ENCODE assay signal across 1 cellular context in genomic region chr7:86908948-86909347, GRCh38.
TF ChIP-seq lines count a peak whose summit lies in the region.

No MANE protein-coding gene starts in this region.

TF ChIP-seq in HepG2, 621 proteins besides CTCF, POLR2A, EP300 and RAD21:
- TF ChIP-seq, protein P1, sequence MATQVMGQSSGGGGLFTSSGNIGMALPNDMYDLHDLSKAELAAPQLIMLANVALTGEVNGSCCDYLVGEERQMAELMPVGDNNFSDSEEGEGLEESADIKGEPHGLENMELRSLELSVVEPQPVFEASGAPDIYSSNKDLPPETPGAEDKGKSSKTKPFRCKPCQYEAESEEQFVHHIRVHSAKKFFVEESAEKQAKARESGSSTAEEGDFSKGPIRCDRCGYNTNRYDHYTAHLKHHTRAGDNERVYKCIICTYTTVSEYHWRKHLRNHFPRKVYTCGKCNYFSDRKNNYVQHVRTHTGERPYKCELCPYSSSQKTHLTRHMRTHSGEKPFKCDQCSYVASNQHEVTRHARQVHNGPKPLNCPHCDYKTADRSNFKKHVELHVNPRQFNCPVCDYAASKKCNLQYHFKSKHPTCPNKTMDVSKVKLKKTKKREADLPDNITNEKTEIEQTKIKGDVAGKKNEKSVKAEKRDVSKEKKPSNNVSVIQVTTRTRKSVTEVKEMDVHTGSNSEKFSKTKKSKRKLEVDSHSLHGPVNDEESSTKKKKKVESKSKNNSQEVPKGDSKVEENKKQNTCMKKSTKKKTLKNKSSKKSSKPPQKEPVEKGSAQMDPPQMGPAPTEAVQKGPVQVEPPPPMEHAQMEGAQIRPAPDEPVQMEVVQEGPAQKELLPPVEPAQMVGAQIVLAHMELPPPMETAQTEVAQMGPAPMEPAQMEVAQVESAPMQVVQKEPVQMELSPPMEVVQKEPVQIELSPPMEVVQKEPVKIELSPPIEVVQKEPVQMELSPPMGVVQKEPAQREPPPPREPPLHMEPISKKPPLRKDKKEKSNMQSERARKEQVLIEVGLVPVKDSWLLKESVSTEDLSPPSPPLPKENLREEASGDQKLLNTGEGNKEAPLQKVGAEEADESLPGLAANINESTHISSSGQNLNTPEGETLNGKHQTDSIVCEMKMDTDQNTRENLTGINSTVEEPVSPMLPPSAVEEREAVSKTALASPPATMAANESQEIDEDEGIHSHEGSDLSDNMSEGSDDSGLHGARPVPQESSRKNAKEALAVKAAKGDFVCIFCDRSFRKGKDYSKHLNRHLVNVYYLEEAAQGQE (IDR thresholded peaks at IDR 0.05; ENCODE audit: borderline replicate concordance in 1 of 2, low read depth in 1 of 2, low read length in 2 of 2), result peak; percentile 30 to 93
- TF ChIP-seq ZNF878 (CRISPR knock-in tag; IDR thresholded peaks at IDR 0.05) (no peak), MIER2 (CRISPR knock-in tag; IDR thresholded peaks at IDR 0.05) (peak; percentile 90), KAT7 (CRISPR knock-in tag; IDR thresholded peaks at IDR 0.05; ENCODE audit: borderline replicate concordance) (no peak), ZNF501 (CRISPR knock-in tag; IDR thresholded peaks at IDR 0.05) (no peak), ZEB1 (IDR thresholded peaks at IDR 0.05; ENCODE audit: insufficient replicate concordance, low read depth) (no peak), ETS1 (CRISPR knock-in tag; IDR thresholded peaks at IDR 0.05) (no peak), HOXA3 (CRISPR knock-in tag; IDR thresholded peaks at IDR 0.05) (no peak), ZNF18 (CRISPR knock-in tag; IDR thresholded peaks at IDR 0.05; ENCODE audit: insufficient replicate concordance) (no peak), YY1 (IDR thresholded peaks at IDR 0.05; ENCODE audit: insufficient read depth, insufficient replicate concordance, low read depth, low read length) (no peak), CENPT (CRISPR knock-in tag; IDR thresholded peaks at IDR 0.05; ENCODE audit: low read depth) (no peak), HNRNPK (IDR thresholded peaks at IDR 0.05; ENCODE audit: low read depth, low read length, poor library complexity, severe bottlenecking) (no peak), FIP1L1 (IDR thresholded peaks at IDR 0.05; ENCODE audit: borderline replicate concordance, insufficient read depth, low read depth, low read length) (no peak)
